Comparison of ENCODE assay signal across 8 cellular contexts in genomic region chr5:130109152-130109551, GRCh38.
DNase-seq lines count a peak whose midpoint lies in the region; ATAC-seq and TF ChIP-seq lines count a peak whose summit lies in the region.

No MANE protein-coding gene starts in this region.

- H3K4me3 ChIP-seq in breast epithelium (no peak overlapping the region), dorsolateral prefrontal cortex (no peak overlapping the region), neuronal stem cell (ENCODE audit: low read length in 2 of 2) (no peak overlapping the region)

- H2AFZ ChIP-seq in neuronal stem cell (ENCODE audit: low read length) = peak overlapping the region; percentile 42

- no peak overlapping the region for H4K8ac ChIP-seq in neuronal stem cell (ENCODE audit: low read depth, low read length)

- no peak overlapping the region for H3K18ac ChIP-seq in neuronal stem cell (ENCODE audit: low read length)

- no peaks in the 10 kb centered on the region for H3K79me1 ChIP-seq in neuronal stem cell (ENCODE audit: low read depth, low read length)

- H2BK15ac ChIP-seq in neuronal stem cell (ENCODE audit: low read length) = no peak overlapping the region

- H3K4me1 Mint-ChIP-seq in MCF 10A (ENCODE audit: insufficient read depth, unreplicated experiment) = no peaks in the 10 kb centered on the region
- no peaks in the 10 kb centered on the region for H3K4me1 Mint-ChIP-seq in activated CD4-positive, alpha-beta memory T cell treated with anti-CD3 and anti-CD28 coated beads, Interleukin-2, amount 10 ng/mL, durations not matched to agents 7 days and 5 days
- H3K4me1 Mint-ChIP-seq in T-helper 2 cell treated with Interferon-gamma antibody and Interleukin-4, amounts not matched to agents 5 μg/mL and 100 μg/mL, for 36 hours (ENCODE audit: low read depth) = no peaks in the 10 kb centered on the region

- CTCF ChIA-PET in MCF 10A (lab: Yijun Ruan, JAX) = interaction anchor here (0.6 to 3.5 kb wide), 29 partner anchors 9 to 1307 kb away, joined by 3 to 32 read pairs (median 5); no protein-coding TSS in a partner anchor
- CTCF ChIA-PET in activated CD4-positive, alpha-beta memory T cell treated with anti-CD3 and anti-CD28 coated beads, Interleukin-2, amount 10 ng/mL, durations not matched to agents 7 days and 5 days (lab: Charles Lee) = interaction anchor here (1.3 kb wide), 1 partner anchor 23 kb away, joined by 3 read pairs; no protein-coding TSS in a partner anchor

- no peak overlapping the region for H3K14ac ChIP-seq in neuronal stem cell (ENCODE audit: low read length)

- H3K9ac ChIP-seq in neuronal stem cell (ENCODE audit: low read depth, low read length, poor library complexity) = no peak overlapping the region

- H3K36me3 Mint-ChIP-seq in MCF 10A (ENCODE audit: insufficient read depth, unreplicated experiment) = no peaks in the 10 kb centered on the region
- H3K36me3 Mint-ChIP-seq in activated CD4-positive, alpha-beta memory T cell treated with anti-CD3 and anti-CD28 coated beads, Interleukin-2, amount 10 ng/mL, durations not matched to agents 7 days and 5 days (ENCODE audit: low read depth) = no peaks in the 10 kb centered on the region
- no peaks in the 10 kb centered on the region for H3K36me3 Mint-ChIP-seq in T-helper 2 cell treated with Interferon-gamma antibody and Interleukin-4, amounts not matched to agents 5 μg/mL and 100 μg/mL, for 36 hours (ENCODE audit: low read depth)

- no CpG with 5 or more reads among the region's 1 CpG for WGBS in neuronal stem cell (ENCODE audit: extremely low coverage in 2 of 2, insufficient read length in 2 of 2, insufficient replicate concordance in 1 of 2), 2 donors

- H3K9me3 ChIP-seq in breast epithelium (no peaks in the 10 kb centered on the region), neuronal stem cell (replicated peaks in 1 of 2; ENCODE audit: control insufficient read depth in 2 of 2, insufficient read depth in 1 of 2, low read depth in 1 of 2, low read length in 2 of 2) (no peaks in the 10 kb centered on the region)

- no peak overlapping the region for H2BK120ac ChIP-seq in neuronal stem cell (ENCODE audit: low read depth, low read length)

- no peak overlapping the region for H3K27ac Mint-ChIP-seq in MCF 10A (ENCODE audit: low read depth, unreplicated experiment)
- H3K27ac Mint-ChIP-seq in activated CD4-positive, alpha-beta memory T cell treated with anti-CD3 and anti-CD28 coated beads, Interleukin-2, amount 10 ng/mL, durations not matched to agents 7 days and 5 days = no peak overlapping the region
- no peak overlapping the region for H3K27ac Mint-ChIP-seq in T-helper 2 cell treated with Interferon-gamma antibody and Interleukin-4, amounts not matched to agents 5 μg/mL and 100 μg/mL, for 36 hours

- POLR2A ChIA-PET in MCF 10A (lab: Yijun Ruan, JAX) = interaction anchor here (0.5 to 1.2 kb wide), 2 partner anchors 21 to 496 kb away, joined by 3 read pairs; no protein-coding TSS in a partner anchor
- POLR2A ChIA-PET in activated CD4-positive, alpha-beta memory T cell treated with anti-CD3 and anti-CD28 coated beads, Interleukin-2, amount 10 ng/mL, durations not matched to agents 7 days and 5 days (lab: Charles Lee) = no interaction called here

- BruUV-seq in MCF 10A (replicated peaks; lab: Mats Ljungman, UMichigan) = no TSS peak

- no peak for TF ChIP-seq POLR2A in breast epithelium (IDR thresholded peaks at IDR 0.05)

- H3K23ac ChIP-seq in neuronal stem cell (ENCODE audit: low read depth, low read length, poor library complexity) = no peak overlapping the region

- H3K4me3 Mint-ChIP-seq in MCF 10A (ENCODE audit: unreplicated experiment) = no peak overlapping the region
- no peak overlapping the region for H3K4me3 Mint-ChIP-seq in activated CD4-positive, alpha-beta memory T cell treated with anti-CD3 and anti-CD28 coated beads, Interleukin-2, amount 10 ng/mL, durations not matched to agents 7 days and 5 days
- no peak overlapping the region for H3K4me3 Mint-ChIP-seq in T-helper 2 cell treated with Interferon-gamma antibody and Interleukin-4, amounts not matched to agents 5 μg/mL and 100 μg/mL, for 36 hours

- DNase-seq in MCF 10A (ENCODE audit: unreplicated experiment) = peak; percentile 65
- no peak for DNase-seq in breast epithelium (ENCODE audit: low spot score in 2 of 2)
- DNase-seq in NCI-H526 treated with DMSO at 0.1 percent for 48 hours (lab: John Stamatoyannopoulos, UW) = peak; percentile 1
- no peak for DNase-seq in dorsolateral prefrontal cortex
- DNase-seq in neuronal stem cell (ENCODE audit: low spot score) = peak; percentile 31
- DNase-seq in activated CD4-positive, alpha-beta memory T cell treated with anti-CD3 and anti-CD28 coated beads, Interleukin-2, amount 10 ng/mL, durations not matched to agents 7 days and 5 days = no peak
- no peak for DNase-seq in T-helper 2 cell treated with Interferon-gamma antibody and Interleukin-4, amounts not matched to agents 5 μg/mL and 100 μg/mL, for 36 hours (ENCODE audit: low spot score)

- TF ChIP-seq CTCF in MCF 10A (IDR thresholded peaks at IDR 0.05; ENCODE audit: unreplicated experiment) (peak; percentile 83), breast epithelium (IDR thresholded peaks at IDR 0.05) (peak in 1 of 3 donors; percentile 37), dorsolateral prefrontal cortex (IDR thresholded peaks at IDR 0.05 in 54 of 56, conservative IDR thresholded peaks at IDR 0.05 in 2 of 56; ENCODE audit: low read depth in 1 of 56, partially characterized antibody in 56 of 56) (peak; percentile 45 to 79 (median 64))

- intact Hi-C loops in MCF 10A (cut with micrococcal nuclease) = loop anchor here (1.0 kb wide), 7 partner anchors 210 to 1308 kb away; no protein-coding TSS in a partner anchor
- intact Hi-C loops in breast epithelium (cut with DNase I; ENCODE audit: low total_unique reads) = no loop called here
- intact Hi-C loops in dorsolateral prefrontal cortex (cut with DNase I) = no loop called here

- H3K27me3 ChIP-seq in breast epithelium = no peaks in the 10 kb centered on the region
- no peaks in the 10 kb centered on the region for H3K27me3 ChIP-seq in dorsolateral prefrontal cortex
- H3K27me3 ChIP-seq in neuronal stem cell (ENCODE audit: control insufficient read depth in 3 of 3, insufficient read depth in 3 of 3, low read depth in 1 of 3, low read length in 3 of 3) = no peaks in the 10 kb centered on the region

- H2BK5ac ChIP-seq in neuronal stem cell (ENCODE audit: low read length) = no peak overlapping the region

- H4K91ac ChIP-seq in neuronal stem cell (ENCODE audit: low read depth, low read length, poor library complexity) = no peak overlapping the region

- H3K36me3 ChIP-seq in breast epithelium (no peaks in the 10 kb centered on the region), neuronal stem cell (replicated peaks in 1 of 2; ENCODE audit: control insufficient read depth in 2 of 2, insufficient read depth in 2 of 2, low read length in 2 of 2) (no peaks in the 10 kb centered on the region)

- H3K27ac ChIP-seq in breast epithelium (no peak overlapping the region), dorsolateral prefrontal cortex (no peak overlapping the region), neuronal stem cell (replicated peaks; ENCODE audit: low read length) (no peak overlapping the region)

- no peak overlapping the region for H3K4me2 ChIP-seq in neuronal stem cell (ENCODE audit: insufficient read depth, low read length, poor library complexity, severe bottlenecking)

- H3K9me3 Mint-ChIP-seq in MCF 10A (ENCODE audit: unreplicated experiment) = no peaks in the 10 kb centered on the region
- H3K9me3 Mint-ChIP-seq in activated CD4-positive, alpha-beta memory T cell treated with anti-CD3 and anti-CD28 coated beads, Interleukin-2, amount 10 ng/mL, durations not matched to agents 7 days and 5 days = no peaks in the 10 kb centered on the region
- H3K9me3 Mint-ChIP-seq in T-helper 2 cell treated with Interferon-gamma antibody and Interleukin-4, amounts not matched to agents 5 μg/mL and 100 μg/mL, for 36 hours = no peaks in the 10 kb centered on the region

- no peak overlapping the region for H2AK5ac ChIP-seq in neuronal stem cell (ENCODE audit: low read depth, low read length)

- no peak overlapping the region for H3K4ac ChIP-seq in neuronal stem cell (ENCODE audit: low read length)

- no peaks in the 10 kb centered on the region for H3K27me3 Mint-ChIP-seq in MCF 10A (ENCODE audit: insufficient read depth, unreplicated experiment)
- peaks cover 2% of the 10 kb centered on the region for H3K27me3 Mint-ChIP-seq in activated CD4-positive, alpha-beta memory T cell treated with anti-CD3 and anti-CD28 coated beads, Interleukin-2, amount 10 ng/mL, durations not matched to agents 7 days and 5 days
- no peaks in the 10 kb centered on the region for H3K27me3 Mint-ChIP-seq in T-helper 2 cell treated with Interferon-gamma antibody and Interleukin-4, amounts not matched to agents 5 μg/mL and 100 μg/mL, for 36 hours (ENCODE audit: low read depth)

- no peak overlapping the region for H2BK12ac ChIP-seq in neuronal stem cell (ENCODE audit: low read length)

- H3K4me1 ChIP-seq in breast epithelium (no peaks in the 10 kb centered on the region), neuronal stem cell (ENCODE audit: control insufficient read depth in 2 of 2, insufficient read depth in 1 of 2, low read depth in 1 of 2, low read length in 2 of 2) (no peaks in the 10 kb centered on the region)

- ATAC-seq in HG02610 (IDR thresholded peaks at IDR 0.05; ENCODE audit: unreplicated experiment) = peak; percentile 61

Comparison
In these comparisons a context has a peak if more than half of its experiments do, and no peak if none do; other contexts are left out.
1. DNase-seq: peak in MCF 10A (single experiment), NCI-H526 treated with DMSO at 0.1 percent for 48 hours (single experiment) and neuronal stem cell (single experiment); none in breast epithelium (0 of 2), dorsolateral prefrontal cortex (0 of 10), activated CD4-positive, alpha-beta memory T cell treated with anti-CD3 and anti-CD28 coated beads, Interleukin-2, amount 10 ng/mL, durations not matched to agents 7 days and 5 days (single experiment) and T-helper 2 cell treated with Interferon-gamma antibody and Interleukin-4, amounts not matched to agents 5 μg/mL and 100 μg/mL, for 36 hours (single experiment).